12 cellular contexts compared by ENCODE assay signal in the genomic region with DNA sequence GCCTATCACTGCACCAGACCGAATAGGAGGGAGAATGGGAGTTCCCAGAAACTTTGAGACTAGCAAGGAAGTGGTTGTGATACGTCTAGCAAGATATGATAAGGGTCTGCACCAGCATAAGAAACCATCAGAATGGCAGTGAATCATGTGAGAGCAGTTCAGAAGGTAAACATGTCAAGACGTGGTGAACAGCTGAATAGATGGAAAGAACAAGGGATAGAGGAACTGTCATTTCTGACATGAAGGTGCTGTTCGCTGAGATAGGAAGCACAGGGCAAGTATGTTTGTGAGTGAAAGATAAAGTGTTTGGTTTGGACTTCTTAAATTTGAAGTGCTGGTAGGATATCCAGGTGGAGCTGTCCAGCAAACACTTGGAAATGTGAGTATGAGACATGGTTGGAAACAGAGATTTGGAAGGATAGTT. TPM values are rescaled to one million over a fixed set of nuclear protein-coding genes. Genes with fewer than 3 reads are reported as not detected.
DNase-seq lines count a peak whose midpoint lies in the region; ATAC-seq and TF ChIP-seq lines count a peak whose summit lies in the region.
"Had no signal": no experiment of that assay in that cellular context is flagged by ENCODE, and none has a peak within 500 bp of the region (broad histone marks: within the 10 kb centered on the region; RNA-seq: fewer than 3 reads in every experiment).

No MANE protein-coding gene starts in this region.

- DNase-seq in CD4-positive, alpha-beta T cell = no peak
- DNase-seq in GM23248 = peak; percentile 24
- no peak for DNase-seq in activated naive CD8-positive, alpha-beta T cell treated with anti-CD3 and anti-CD28 coated beads, Interleukin-2, amount 50 U/mL, for 24 hours
- DNase-seq in myocyte (ENCODE audit: low read depth) = peak; percentile 19
- no peak for DNase-seq in cortex of kidney (lab: John Stamatoyannopoulos, UW)
- no peak for DNase-seq in iPS-NIHi7 (ENCODE audit: extremely low spot score)
- no peak for DNase-seq in GM13976 (ENCODE audit: low spot score)
- DNase-seq: activated T-cell treated with anti-CD3 and anti-CD28 coated beads, Interleukin-2, amount 50 U/mL, for 48 hours; NCI-H1105 treated with DMSO at 0.1 percent for 48 hours; WERI-Rb-1 had no signal

- WGBS in GM23248 (ENCODE audit: low coverage in 1 of 2, low lambda C conversion rate in 2 of 2, missing lambda C conversion rate in 2 of 2), 2 experiments = 48 to 61% methylated on average over 4 of the region's 4 CpGs

- intact Hi-C loops in CD4-positive, alpha-beta T cell (cut with DNase I, micrococcal nuclease) = loop anchor here in 1 of 2 experiments (2.0 kb wide), 1 partner anchor 207 kb away; a partner anchor contains a TSS

- no peak overlapping the region for H3K4me2 ChIP-seq in GM23248 (ENCODE audit: unreplicated experiment)

- POLR2A ChIA-PET in CD4-positive, alpha-beta T cell (lab: Charles Lee) = interaction anchor here (4.2 kb wide), 1 partner anchor 49 kb away, joined by 23 read pairs; a partner anchor contains a TSS

- H3K79me2 ChIP-seq in GM23248 (ENCODE audit: insufficient read depth) = peaks cover 22% of the 10 kb centered on the region

- H3K4me3 Mint-ChIP-seq in CD4-positive, alpha-beta T cell = peak overlapping the region; percentile 68
- peak overlapping the region; percentile 90 for H3K4me3 Mint-ChIP-seq in activated naive CD8-positive, alpha-beta T cell treated with anti-CD3 and anti-CD28 coated beads, Interleukin-2, amount 50 U/mL, for 24 hours

- CTCF ChIA-PET in CD4-positive, alpha-beta T cell (lab: Charles Lee) = interaction anchor here (1.6 kb wide), 1 partner anchor 9 kb away, joined by 4 read pairs; no protein-coding TSS in a partner anchor

- H3K4me1 Mint-ChIP-seq in CD4-positive, alpha-beta T cell (ENCODE audit: low read depth) = peaks cover 47% of the 10 kb centered on the region
- peaks cover 36% of the 10 kb centered on the region for H3K4me1 Mint-ChIP-seq in activated naive CD8-positive, alpha-beta T cell treated with anti-CD3 and anti-CD28 coated beads, Interleukin-2, amount 50 U/mL, for 24 hours

- no peaks in the 10 kb centered on the region for H4K20me1 ChIP-seq in GM23248 (ENCODE audit: insufficient read depth)

- no peak for ATAC-seq in CD4-positive, alpha-beta T cell (ENCODE audit: poor library complexity)
- no peak for ATAC-seq in activated naive CD8-positive, alpha-beta T cell treated with anti-CD3 and anti-CD28 coated beads, Interleukin-2, amount 50 U/mL, for 24 hours

- H3F3A ChIP-seq in GM23248 (ENCODE audit: insufficient read depth) = no peaks in the 10 kb centered on the region

- no peaks in the 10 kb centered on the region for H3K9me2 ChIP-seq in GM23248 (ENCODE audit: insufficient read depth)

- in situ Hi-C loops in GM23248 (cut with MboI) = no loop called here
- in situ Hi-C loops in GM13976 (cut with MboI; ENCODE audit: low sequenced_read_pairs, unreplicated experiment) = no loop called here

- no peak for TF ChIP-seq CTCF in CD4-positive, alpha-beta T cell (IDR thresholded peaks at IDR 0.05)
- no peak for TF ChIP-seq CTCF in GM13976 (IDR thresholded peaks at IDR 0.05; ENCODE audit: borderline replicate concordance, control extremely low read depth, extremely low read depth, insufficient read depth, missing control alignments)

- no peaks in the 10 kb centered on the region for H3K27me3 Mint-ChIP-seq in CD4-positive, alpha-beta T cell
- H3K27me3 Mint-ChIP-seq in activated naive CD8-positive, alpha-beta T cell treated with anti-CD3 and anti-CD28 coated beads, Interleukin-2, amount 50 U/mL, for 24 hours = peaks cover 3% of the 10 kb centered on the region

- no peaks in the 10 kb centered on the region for H3K9me3 Mint-ChIP-seq in CD4-positive, alpha-beta T cell
- no peaks in the 10 kb centered on the region for H3K9me3 Mint-ChIP-seq in activated naive CD8-positive, alpha-beta T cell treated with anti-CD3 and anti-CD28 coated beads, Interleukin-2, amount 50 U/mL, for 24 hours

- H3K27me3 ChIP-seq in CD4-positive, alpha-beta T cell (ENCODE audit: control insufficient read depth, insufficient read depth, low read length) = no peaks in the 10 kb centered on the region
- no peaks in the 10 kb centered on the region for H3K27me3 ChIP-seq in GM23248 (replicated peaks; ENCODE audit: insufficient read depth)
- H3K27me3 ChIP-seq: BLaER1 treated with 17β-estradiol and CSF1 and Interleukin-3, amounts not matched to agents 10 nM and 100 nM; right atrium auricular region had no signal

- H3K4me3 ChIP-seq in GM23248 = no peak overlapping the region

- H3K4me1 ChIP-seq in GM23248 (ENCODE audit: insufficient read depth) = no peaks in the 10 kb centered on the region

- H3K9me3 ChIP-seq in CD4-positive, alpha-beta T cell (ENCODE audit: control insufficient read depth, low read length) = no peaks in the 10 kb centered on the region
- no peaks in the 10 kb centered on the region for H3K9me3 ChIP-seq in GM23248 (ENCODE audit: low read depth)
- H3K9me3 ChIP-seq: BLaER1 treated with 17β-estradiol and CSF1 and Interleukin-3, amounts not matched to agents 10 nM and 100 nM; right atrium auricular region had no signal

- H3K9ac ChIP-seq in GM23248 = no peak overlapping the region
- H3K9ac ChIP-seq: BLaER1 treated with 17β-estradiol and CSF1 and Interleukin-3, amounts not matched to agents 10 nM and 100 nM had no signal

- no peak overlapping the region for H2AFZ ChIP-seq in GM23248

- no peaks in the 10 kb centered on the region for H3K36me3 Mint-ChIP-seq in CD4-positive, alpha-beta T cell (ENCODE audit: low read depth)
- no peaks in the 10 kb centered on the region for H3K36me3 Mint-ChIP-seq in activated naive CD8-positive, alpha-beta T cell treated with anti-CD3 and anti-CD28 coated beads, Interleukin-2, amount 50 U/mL, for 24 hours (ENCODE audit: low read depth)

- no peaks in the 10 kb centered on the region for H3K36me3 ChIP-seq in GM23248 (ENCODE audit: low read depth)
- H3K36me3 ChIP-seq: BLaER1 treated with 17β-estradiol and CSF1 and Interleukin-3, amounts not matched to agents 10 nM and 100 nM; right atrium auricular region had no signal

- peak overlapping the region; percentile 47 for H3K27ac Mint-ChIP-seq in CD4-positive, alpha-beta T cell
- H3K27ac Mint-ChIP-seq in activated naive CD8-positive, alpha-beta T cell treated with anti-CD3 and anti-CD28 coated beads, Interleukin-2, amount 50 U/mL, for 24 hours = no peak overlapping the region

- H3K27ac ChIP-seq in CD4-positive, alpha-beta T cell (ENCODE audit: low read depth, low read length) = no peak overlapping the region
- no peak overlapping the region for H3K27ac ChIP-seq in GM23248
- H3K27ac ChIP-seq: BLaER1 treated with 17β-estradiol and CSF1 and Interleukin-3, amounts not matched to agents 10 nM and 100 nM; WERI-Rb-1 had no signal

RNA-seq across cellular contexts. Expression of a gene that starts 1.1 kb away (rescaled TPM):
- 10 to 100 TPM; 15.2 to 16.3 TPM for total RNA-seq in CD4-positive, alpha-beta T cell
- total RNA-seq in GM23248 (2014; rRNA removed; shearing (Covaris generic)) = 11.0 and 13.8 TPM in 2 replicates
- polyA plus RNA-seq in GM23248 (2016; fragmentation: Nextera tagmentation; extraction: Ambion mirVana) = 5.5 and 6.1 TPM in 2 replicates
- 7.3 and 9.6 TPM in 2 replicates for total RNA-seq in myocyte
- polyA plus RNA-seq in myocyte (2012) = 12.1 TPM

RNA-seq across cellular contexts. Expression of a gene that starts 49.0 kb away (rescaled TPM):
- total RNA-seq in CD4-positive, alpha-beta T cell = 10 to 100 TPM; 31.3 to 34.5 TPM
- total RNA-seq in GM23248 (2014; rRNA removed; shearing (Covaris generic)) = 7.9 and 26.7 TPM in 2 replicates
- 14.2 and 14.8 TPM in 2 replicates for polyA plus RNA-seq in GM23248 (2016; fragmentation: Nextera tagmentation; extraction: Ambion mirVana)
- 12.8 and 17.1 TPM in 2 replicates for total RNA-seq in myocyte
- polyA plus RNA-seq in myocyte (2012) = 7.6 TPM

Comparison
In these comparisons a context has a peak if more than half of its experiments do, and no peak if none do; other contexts are left out.
1. DNase-seq: peak in GM23248 (single experiment) and myocyte (single experiment); none in CD4-positive, alpha-beta T cell (0 of 10), activated naive CD8-positive, alpha-beta T cell treated with anti-CD3 and anti-CD28 coated beads, Interleukin-2, amount 50 U/mL, for 24 hours (single experiment), cortex of kidney (single experiment), iPS-NIHi7 (single experiment) and GM13976 (single experiment).